ENCODE assay signal across 31 cellular contexts in genomic region chr9:33179298-33179697, GRCh38. TPM values are rescaled to one million over a fixed set of nuclear protein-coding genes. Genes with fewer than 3 reads are reported as not detected.
A peak's percentile ranks its signal among the peaks of the same experiment; 100 is the strongest.
DNase-seq lines count a peak whose midpoint lies in the region; ATAC-seq, FAIRE-seq and TF ChIP-seq lines count a peak whose summit lies in the region.
"Had no signal": no experiment of that assay in that cellular context is flagged by ENCODE, and none has a peak within 500 bp of the region (broad histone marks: within the 10 kb centered on the region; RNA-seq: fewer than 3 reads in every experiment).

No MANE protein-coding gene starts in this region.

- no peaks in the 10 kb centered on the region for H3K9me3 ChIP-seq in Panc1 (ENCODE audit: control insufficient read depth, insufficient read depth, low read depth, low read length)
- H3K9me3 ChIP-seq: breast epithelium, HAP-1, lower lobe of right lung, mucosa of descending colon, stomach, tibial nerve had no signal

- in situ Hi-C loops in Panc1 (cut with HindIII; ENCODE audit: low pct_unique_long_range_greater_than_20kb, low sequenced_read_pairs): no loop called here

- peaks cover 3% of the 10 kb centered on the region for H3K27me3 Mint-ChIP-seq in activated CD4-positive, alpha-beta T cell treated with anti-CD3 and anti-CD28 coated beads for 36 hours
- H3K27me3 Mint-ChIP-seq in effector memory CD8-positive, alpha-beta T cell: peaks cover 13 to 24% of the 10 kb centered on the region in 2 donors
- H3K27me3 Mint-ChIP-seq in stimulated activated memory B cell treated with anti-CD40 and anti-IgM and Interleukin-4, amounts not matched to agents 10 μg/mL and 1 μg/mL and 100 μg/mL, for 72 hours: no peaks in the 10 kb centered on the region
- H3K27me3 Mint-ChIP-seq: activated T-cell treated with anti-CD3 and anti-CD28 coated beads, Interleukin-2, amount 50 U/mL, for 24 hours; progenitor cell of endocrine pancreas had no signal

- H3K4me1 Mint-ChIP-seq in activated CD4-positive, alpha-beta T cell treated with anti-CD3 and anti-CD28 coated beads for 36 hours: no peaks in the 10 kb centered on the region
- peaks cover 0 to 2% of the 10 kb centered on the region in 2 donors for H3K4me1 Mint-ChIP-seq in effector memory CD8-positive, alpha-beta T cell (ENCODE audit: low read depth in 2 of 2)
- no peaks in the 10 kb centered on the region for H3K4me1 Mint-ChIP-seq in stimulated activated memory B cell treated with anti-CD40 and anti-IgM and Interleukin-4, amounts not matched to agents 10 μg/mL and 1 μg/mL and 100 μg/mL, for 72 hours

- intact Hi-C loops in activated CD4-positive, alpha-beta T cell treated with anti-CD3 and anti-CD28 coated beads for 36 hours (cut with DNase I, micrococcal nuclease): no loop called here
- intact Hi-C loops in Panc1 (cut with micrococcal nuclease; ENCODE audit: unreplicated experiment): no loop called here

- peak; percentile 33 for ATAC-seq in activated CD4-positive, alpha-beta T cell treated with anti-CD3 and anti-CD28 coated beads for 36 hours
- ATAC-seq in Panc1 (no peak), GM21423 (IDR thresholded peaks at IDR 0.05; ENCODE audit: unreplicated experiment) (no peak)
- peak; percentile 79 for ATAC-seq in effector memory CD8-positive, alpha-beta T cell (replicated peaks)
- no peak for ATAC-seq in stimulated activated memory B cell treated with anti-CD40 and anti-IgM and Interleukin-4, amounts not matched to agents 10 μg/mL and 1 μg/mL and 100 μg/mL, for 72 hours
- ATAC-seq: lower lobe of right lung, mucosa of descending colon, Right ventricle myocardium inferior had no signal

- no peak overlapping the region for H3K27ac Mint-ChIP-seq in activated CD4-positive, alpha-beta T cell treated with anti-CD3 and anti-CD28 coated beads for 36 hours
- H3K27ac Mint-ChIP-seq in effector memory CD8-positive, alpha-beta T cell: no peak overlapping the region
- H3K27ac Mint-ChIP-seq in stimulated activated memory B cell treated with anti-CD40 and anti-IgM and Interleukin-4, amounts not matched to agents 10 μg/mL and 1 μg/mL and 100 μg/mL, for 72 hours: peak overlapping the region; percentile 29
- H3K27ac Mint-ChIP-seq: activated T-cell treated with anti-CD3 and anti-CD28 coated beads, Interleukin-2, amount 50 U/mL, for 24 hours; dendritic cell treated with granulocyte-macrophage colony-stimulating factor and Interleukin-4, amounts not matched to agents 40 ng/mL and 50 ng/mL, for 4 days; progenitor cell of endocrine pancreas had no signal

- no peaks in the 10 kb centered on the region for H3K36me3 ChIP-seq in Panc1 (ENCODE audit: control insufficient read depth, insufficient read depth, low read length)
- H3K36me3 ChIP-seq: breast epithelium, HAP-1, lower lobe of right lung, stomach, tibial nerve had no signal

- FAIRE-seq in HTR-8/SVneo (lab: Jason Lieb, UNC): no peak
- FAIRE-seq: endometrium had no signal

- H3K4me1 ChIP-seq in Panc1 (ENCODE audit: control insufficient read depth, insufficient read depth, low read length): no peaks in the 10 kb centered on the region
- H3K4me1 ChIP-seq: breast epithelium, HAP-1, lower lobe of right lung, tibial nerve had no signal

- H3K36me3 Mint-ChIP-seq in activated CD4-positive, alpha-beta T cell treated with anti-CD3 and anti-CD28 coated beads for 36 hours (ENCODE audit: low read depth): no peaks in the 10 kb centered on the region
- H3K36me3 Mint-ChIP-seq in effector memory CD8-positive, alpha-beta T cell (ENCODE audit: insufficient read depth): no peaks in the 10 kb centered on the region
- no peaks in the 10 kb centered on the region for H3K36me3 Mint-ChIP-seq in stimulated activated memory B cell treated with anti-CD40 and anti-IgM and Interleukin-4, amounts not matched to agents 10 μg/mL and 1 μg/mL and 100 μg/mL, for 72 hours

- no peak overlapping the region for H3K4me3 Mint-ChIP-seq in activated CD4-positive, alpha-beta T cell treated with anti-CD3 and anti-CD28 coated beads for 36 hours
- H3K4me3 Mint-ChIP-seq in effector memory CD8-positive, alpha-beta T cell: no peak overlapping the region
- no peak overlapping the region for H3K4me3 Mint-ChIP-seq in stimulated activated memory B cell treated with anti-CD40 and anti-IgM and Interleukin-4, amounts not matched to agents 10 μg/mL and 1 μg/mL and 100 μg/mL, for 72 hours
- H3K4me3 Mint-ChIP-seq: activated T-cell treated with anti-CD3 and anti-CD28 coated beads, Interleukin-2, amount 50 U/mL, for 24 hours; dendritic cell treated with granulocyte-macrophage colony-stimulating factor and Interleukin-4, amounts not matched to agents 40 ng/mL and 50 ng/mL, for 4 days had no signal

- POLR2A ChIA-PET in activated CD4-positive, alpha-beta T cell treated with anti-CD3 and anti-CD28 coated beads for 36 hours (lab: Charles Lee): no interaction called here
- POLR2A ChIA-PET in Panc1 (lab: Charles Lee): no interaction called here

- peak; percentile 14 for TF ChIP-seq CTCF in Panc1 (IDR thresholded peaks at IDR 0.05)

- H3K4me3 ChIP-seq in Panc1 (ENCODE audit: low read depth in 2 of 2, low read length in 2 of 2): no peak overlapping the region
- H3K4me3 ChIP-seq: breast epithelium, HAP-1, lower lobe of right lung, mucosa of descending colon, stomach, tibial nerve had no signal

- H3K27me3 ChIP-seq in Panc1 (ENCODE audit: control insufficient read depth, insufficient read depth, low read length): peaks cover 3% of the 10 kb centered on the region; the same call in 1 of the 2 replicates
- H3K27me3 ChIP-seq: breast epithelium, stomach, tibial nerve had no signal

- BruUV-seq in Panc1 (replicated peaks; lab: Mats Ljungman, UMichigan): no TSS peak

- CTCF ChIA-PET in activated CD4-positive, alpha-beta T cell treated with anti-CD3 and anti-CD28 coated beads for 36 hours (lab: Charles Lee): interaction anchor here (1.1 kb wide), 1 partner anchor 47 kb away, joined by 4 read pairs; no protein-coding TSS in a partner anchor
- CTCF ChIA-PET in Panc1 (lab: Charles Lee): no interaction called here

- H3K9me3 Mint-ChIP-seq in activated CD4-positive, alpha-beta T cell treated with anti-CD3 and anti-CD28 coated beads for 36 hours (ENCODE audit: low read depth): no peaks in the 10 kb centered on the region
- no peaks in the 10 kb centered on the region for H3K9me3 Mint-ChIP-seq in effector memory CD8-positive, alpha-beta T cell
- H3K9me3 Mint-ChIP-seq in stimulated activated memory B cell treated with anti-CD40 and anti-IgM and Interleukin-4, amounts not matched to agents 10 μg/mL and 1 μg/mL and 100 μg/mL, for 72 hours: no peaks in the 10 kb centered on the region
- H3K9me3 Mint-ChIP-seq: activated T-cell treated with anti-CD3 and anti-CD28 coated beads, Interleukin-2, amount 50 U/mL, for 24 hours; dendritic cell treated with granulocyte-macrophage colony-stimulating factor and Interleukin-4, amounts not matched to agents 40 ng/mL and 50 ng/mL, for 4 days had no signal

- DNase-seq in activated CD4-positive, alpha-beta T cell treated with anti-CD3 and anti-CD28 coated beads for 36 hours: no peak
- no peak for DNase-seq in activated CD4-positive, alpha-beta T cell treated with anti-CD3 and anti-CD28 coated beads, Interleukin-2, amount 50 U/mL, for 4 hours
- DNase-seq in Panc1 (ENCODE audit: low read depth, low spot score) (no peak), HTR-8/SVneo (ENCODE audit: insufficient read length, low spot score) (no peak), retina (no peak)
- DNase-seq in effector memory CD8-positive, alpha-beta T cell: no peak
- DNase-seq: 8988T; activated CD4-positive, CD25-positive, alpha-beta regulatory T cell treated with anti-CD3 and anti-CD28 coated beads, Interleukin-2, amount 50 U/mL, for 72 hours; activated CD8-positive, alpha-beta memory T cell treated with anti-CD3 and anti-CD28 coated beads for 24 hours; activated naive CD4-positive, alpha-beta T cell; activated T-cell treated with anti-CD3 and anti-CD28 coated beads, Interleukin-2, amount 50 U/mL, for 24 hours; DMS53; GF-D8; islet precursor cell; Karpas-422; lower lobe of right lung; mucosa of descending colon; NCI-H1048; NCI-H187 treated with DMSO at 0.1 percent for 48 hours; NCI-H69; stimulated activated CD4-positive, alpha-beta T cell treated with anti-CD3 and anti-CD28 coated beads, Interleukin-15, amount 100 ng/mL, for 24 hours; stomach had no signal

- no peak overlapping the region for H3K27ac ChIP-seq in Panc1 (ENCODE audit: low read length)
- H3K27ac ChIP-seq: breast epithelium, lower lobe of right lung, stomach, tibial nerve had no signal

RNA-seq across cellular contexts. Expression of gene B4GALT1, which starts 12.2 kb away (rescaled TPM):
- total RNA-seq in activated CD4-positive, alpha-beta T cell treated with anti-CD3 and anti-CD28 coated beads for 36 hours: 10 to 100 TPM; 44.5 to 47.1 TPM
- 57.4 TPM for total RNA-seq in Panc1 (2021; ENCODE audit: unreplicated experiment)
- polyA plus RNA-seq in Panc1 (2012; ENCODE audit: insufficient read length): 34.5 TPM

Comparison
In these comparisons a context has a peak if more than half of its experiments do, and no peak if none do; other contexts are left out.
1. ATAC-seq: peak in activated CD4-positive, alpha-beta T cell treated with anti-CD3 and anti-CD28 coated beads for 36 hours (single experiment) and effector memory CD8-positive, alpha-beta T cell (single experiment); none in Panc1 (single experiment), stimulated activated memory B cell treated with anti-CD40 and anti-IgM and Interleukin-4, amounts not matched to agents 10 μg/mL and 1 μg/mL and 100 μg/mL, for 72 hours (single experiment) and GM21423 (single experiment).